22 cellular contexts compared by ENCODE assay signal in the genomic region with DNA sequence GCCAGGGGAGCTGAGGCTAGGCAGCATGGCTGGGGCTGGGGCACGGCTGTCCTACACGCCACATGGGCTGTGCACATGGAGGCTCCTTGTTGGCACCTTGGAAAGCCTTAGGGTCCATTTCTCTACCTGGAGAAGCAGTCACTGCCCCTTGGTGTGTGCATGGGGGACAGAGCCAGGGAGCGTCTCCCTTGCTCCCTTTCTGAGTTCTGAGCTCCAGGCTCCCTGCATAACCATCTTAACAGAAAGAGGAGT.
DNase-seq lines count a peak whose midpoint lies in the region; ATAC-seq, FAIRE-seq and TF ChIP-seq lines count a peak whose summit lies in the region.
"Had no signal": no experiment of that assay in that cellular context is flagged by ENCODE, and none has a peak within 500 bp of the region (broad histone marks: within the 10 kb centered on the region; RNA-seq: fewer than 3 reads in every experiment).

No MANE protein-coding gene starts in this region.

- 0% methylated on average over 3 of the region's 3 CpGs for whole genome bisulfite sequencing in GM12878 (ENCODE audit: insufficient coverage, insufficient replicate concordance, low lambda C conversion rate, missing lambda C conversion rate)

- no peak for TF ChIP-seq RAD21 in GM12878 (IDR thresholded peaks at IDR 0.05; ENCODE audit: insufficient read depth, low read depth, low read length)

- TF ChIP-seq EP300 in GM12878 (IDR thresholded peaks at IDR 0.05; ENCODE audit: borderline replicate concordance in 1 of 2, control insufficient read depth in 1 of 2, low read depth in 2 of 2, low read length in 2 of 2) = no peak

- peak overlapping the region; percentile 23; the same call in 1 of the 2 replicates for H3K4me3 ChIP-seq in GM12878
- H3K4me3 ChIP-seq: K562, PC-9, SK-N-MC had no signal

- TF ChIP-seq POLR2A in GM12878 (IDR thresholded peaks at IDR 0.05; ENCODE audit: low read depth, low read length) = no peak

- FAIRE-seq in GM12878 (lab: Jason Lieb, UNC) = no peak
- FAIRE-seq: H54, K562 had no signal

- SMC1A ChIA-PET in GM12878 (lab: Charles Lee; ENCODE audit: uncharacterized antibody, unreplicated experiment) = no interaction called here

- H3K4me1 Mint-ChIP-seq in IgD-negative memory B cell (peaks cover 4 to 30% (median 26%) of the 10 kb centered on the region in 3 donors), T-cell (peaks cover 0 to 1% (median 0%) of the 10 kb centered on the region in 3 donors)
- H3K4me1 Mint-ChIP-seq: CD4-positive, alpha-beta memory T cell had no signal

- POLR2A ChIA-PET in GM12878 (lab: Charles Lee) = no interaction called here
- POLR2A ChIA-PET in T-cell (lab: Charles Lee) = no interaction called here

- H3K9ac ChIP-seq in GM12878 (ENCODE audit: control insufficient read depth, insufficient read depth, low read length) = no peak overlapping the region

- peak; percentile 10 for ATAC-seq in GM18907 (IDR thresholded peaks at IDR 0.05; ENCODE audit: unreplicated experiment)
- no peak; the same call in 2 of the 3 replicates for ATAC-seq in GM12878
- no peak for ATAC-seq in GM18868 (IDR thresholded peaks at IDR 0.05; ENCODE audit: unreplicated experiment)
- ATAC-seq in GM18873 (IDR thresholded peaks at IDR 0.05; ENCODE audit: low FRiP score, unreplicated experiment) = no peak
- ATAC-seq in T-cell (replicated peaks in 1 of 4) = no peak
- ATAC-seq: K562, Right ventricle myocardium inferior had no signal

- H3K27me3 Mint-ChIP-seq in IgD-negative memory B cell = peaks cover 1% of the 10 kb centered on the region
- peaks cover 24 to 40% of the 10 kb centered on the region in 2 donors for H3K27me3 Mint-ChIP-seq in T-cell

- no peak for DNase-seq in GM12878 (ENCODE audit: low read depth, low spot score)
- no peak for DNase-seq in T-cell
- no peak for DNase-seq in foreskin melanocyte
- DNase-seq: ACHN; Calu3; CD4-positive, alpha-beta memory T cell; DMS53; HFFc6; NCI-H1417; NCI-H187 treated with DMSO at 0.1 percent for 48 hours; NCI-H69; NK-92 treated with Interleukin-12 subunit alpha and Interleukin-12 subunit beta, amount 100 ng/mL, for 24 hours; PC-9; T-helper 1 cell had no signal

- BruUV-seq in GM12878 (replicated peaks; lab: Mats Ljungman, UMichigan) = no TSS peak

- no peaks in the 10 kb centered on the region for H3K27me3 ChIP-seq in GM12878 (replicated peaks in 1 of 2; ENCODE audit: control insufficient read depth in 2 of 2, insufficient read depth in 2 of 2, low read length in 1 of 2)

- H3K9me3 Mint-ChIP-seq in IgD-negative memory B cell (peaks cover 4 to 13% (median 7%) of the 10 kb centered on the region in 3 donors), T-cell (peaks cover 0 to 10% (median 9%) of the 10 kb centered on the region in 3 donors)
- H3K9me3 Mint-ChIP-seq: HFFc6 had no signal

- H3K27ac ChIP-seq in GM12878 (ENCODE audit: control insufficient read depth, insufficient read depth) = peak overlapping the region; percentile 5; the same call in 1 of the 2 replicates
- H3K27ac ChIP-seq: PC-9, SK-N-MC had no signal

- no peaks in the 10 kb centered on the region; the same call in 1 of the 3 replicates for H3K9me3 ChIP-seq in GM12878 (replicated peaks; ENCODE audit: control insufficient read depth, insufficient read depth, low read length)

- H3K4me2 ChIP-seq in GM12878 (ENCODE audit: control insufficient read depth, insufficient read depth) = peak overlapping the region; percentile 92; the same call in 1 of the 2 replicates
- H3K4me2 ChIP-seq: PC-9 had no signal

- RAD21 ChIA-PET in GM12878 (lab: Charles Lee; ENCODE audit: unreplicated experiment) = no interaction called here

- in situ Hi-C loops in GM12878 (cut with MboI) = no loop called here

- TF ChIP-seq CTCF in GM12878 (IDR thresholded peaks at IDR 0.05 in 2 of 3, conservative IDR thresholded peaks at IDR 0.05 in 1 of 3; ENCODE audit: control insufficient read depth in 2 of 3, extremely low read depth in 1 of 3, insufficient read depth in 1 of 3, low read depth in 3 of 3, low read length in 3 of 3) = no peak

- H3K27ac Mint-ChIP-seq in IgD-negative memory B cell = peak overlapping the region; percentile 41 to 97 (median 89)
- no peak overlapping the region for H3K27ac Mint-ChIP-seq in T-cell
- H3K27ac Mint-ChIP-seq: CD4-positive, alpha-beta memory T cell; HFFc6 had no signal

- H3K79me2 ChIP-seq in GM12878 (ENCODE audit: control insufficient read depth, insufficient read depth, low read length) = no peaks in the 10 kb centered on the region

- H3K4me3 Mint-ChIP-seq in IgD-negative memory B cell (peak overlapping the region in 2 of 4 donors; percentile 56 to 93), T-cell (no peak overlapping the region)
- H3K4me3 Mint-ChIP-seq: CD4-positive, alpha-beta memory T cell; HFFc6 had no signal

- H3K4me1 ChIP-seq in GM12878 (ENCODE audit: control insufficient read depth, insufficient read depth, low read length) = peaks cover 33% of the 10 kb centered on the region

- peaks cover 5% of the 10 kb centered on the region for H3K36me3 Mint-ChIP-seq in IgD-negative memory B cell
- no peaks in the 10 kb centered on the region for H3K36me3 Mint-ChIP-seq in T-cell

- no peaks in the 10 kb centered on the region for H4K20me1 ChIP-seq in GM12878 (ENCODE audit: control insufficient read depth, insufficient read depth)

- H3K36me3 ChIP-seq in GM12878 (ENCODE audit: control insufficient read depth in 2 of 2, insufficient read depth in 2 of 2, low read length in 1 of 2) = no peaks in the 10 kb centered on the region

- no peak overlapping the region for H2AFZ ChIP-seq in GM12878 (ENCODE audit: control insufficient read depth, low read depth, low read length)
- H2AFZ ChIP-seq: PC-9 had no signal

- intact Hi-C loops in GM12878 (cut with micrococcal nuclease; ENCODE audit: unreplicated experiment) = no loop called here

- CTCF ChIA-PET in GM12878 (lab: Yijun Ruan, JAX) = interaction anchor here (1.4 kb wide), 1 partner anchor 51 kb away, joined by 3 read pairs; no protein-coding TSS in a partner anchor
- CTCF ChIA-PET in T-cell (lab: Charles Lee) = no interaction called here

TF ChIP-seq in GM12878, 131 proteins besides CTCF, POLR2A, EP300 and RAD21:
- TF ChIP-seq TCF3 (IDR thresholded peaks at IDR 0.05; ENCODE audit: borderline replicate concordance, insufficient read depth, low read depth, low read length) = no peak
- no peak for TF ChIP-seq CBX5 (IDR thresholded peaks at IDR 0.05; ENCODE audit: low read depth)
- TF ChIP-seq, protein P1, sequence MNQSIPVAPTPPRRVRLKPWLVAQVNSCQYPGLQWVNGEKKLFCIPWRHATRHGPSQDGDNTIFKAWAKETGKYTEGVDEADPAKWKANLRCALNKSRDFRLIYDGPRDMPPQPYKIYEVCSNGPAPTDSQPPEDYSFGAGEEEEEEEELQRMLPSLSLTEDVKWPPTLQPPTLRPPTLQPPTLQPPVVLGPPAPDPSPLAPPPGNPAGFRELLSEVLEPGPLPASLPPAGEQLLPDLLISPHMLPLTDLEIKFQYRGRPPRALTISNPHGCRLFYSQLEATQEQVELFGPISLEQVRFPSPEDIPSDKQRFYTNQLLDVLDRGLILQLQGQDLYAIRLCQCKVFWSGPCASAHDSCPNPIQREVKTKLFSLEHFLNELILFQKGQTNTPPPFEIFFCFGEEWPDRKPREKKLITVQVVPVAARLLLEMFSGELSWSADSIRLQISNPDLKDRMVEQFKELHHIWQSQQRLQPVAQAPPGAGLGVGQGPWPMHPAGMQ (IDR thresholded peaks at IDR 0.05; ENCODE audit: borderline replicate concordance) = no peak
- TF ChIP-seq, protein P2, sequence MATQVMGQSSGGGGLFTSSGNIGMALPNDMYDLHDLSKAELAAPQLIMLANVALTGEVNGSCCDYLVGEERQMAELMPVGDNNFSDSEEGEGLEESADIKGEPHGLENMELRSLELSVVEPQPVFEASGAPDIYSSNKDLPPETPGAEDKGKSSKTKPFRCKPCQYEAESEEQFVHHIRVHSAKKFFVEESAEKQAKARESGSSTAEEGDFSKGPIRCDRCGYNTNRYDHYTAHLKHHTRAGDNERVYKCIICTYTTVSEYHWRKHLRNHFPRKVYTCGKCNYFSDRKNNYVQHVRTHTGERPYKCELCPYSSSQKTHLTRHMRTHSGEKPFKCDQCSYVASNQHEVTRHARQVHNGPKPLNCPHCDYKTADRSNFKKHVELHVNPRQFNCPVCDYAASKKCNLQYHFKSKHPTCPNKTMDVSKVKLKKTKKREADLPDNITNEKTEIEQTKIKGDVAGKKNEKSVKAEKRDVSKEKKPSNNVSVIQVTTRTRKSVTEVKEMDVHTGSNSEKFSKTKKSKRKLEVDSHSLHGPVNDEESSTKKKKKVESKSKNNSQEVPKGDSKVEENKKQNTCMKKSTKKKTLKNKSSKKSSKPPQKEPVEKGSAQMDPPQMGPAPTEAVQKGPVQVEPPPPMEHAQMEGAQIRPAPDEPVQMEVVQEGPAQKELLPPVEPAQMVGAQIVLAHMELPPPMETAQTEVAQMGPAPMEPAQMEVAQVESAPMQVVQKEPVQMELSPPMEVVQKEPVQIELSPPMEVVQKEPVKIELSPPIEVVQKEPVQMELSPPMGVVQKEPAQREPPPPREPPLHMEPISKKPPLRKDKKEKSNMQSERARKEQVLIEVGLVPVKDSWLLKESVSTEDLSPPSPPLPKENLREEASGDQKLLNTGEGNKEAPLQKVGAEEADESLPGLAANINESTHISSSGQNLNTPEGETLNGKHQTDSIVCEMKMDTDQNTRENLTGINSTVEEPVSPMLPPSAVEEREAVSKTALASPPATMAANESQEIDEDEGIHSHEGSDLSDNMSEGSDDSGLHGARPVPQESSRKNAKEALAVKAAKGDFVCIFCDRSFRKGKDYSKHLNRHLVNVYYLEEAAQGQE (IDR thresholded peaks at IDR 0.05; ENCODE audit: low read depth, low read length) = no peak
- TF ChIP-seq IKZF1 (conservative IDR thresholded peaks at IDR 0.05) = no peak

Comparison
In these comparisons a context has a peak if more than half of its experiments do, and no peak if none do; other contexts are left out.
1. H3K27ac Mint-ChIP-seq: peak in IgD-negative memory B cell (3 of 3); none in T-cell (0 of 2).